ENCODE assay signal across 20 cellular contexts in the genomic region with DNA sequence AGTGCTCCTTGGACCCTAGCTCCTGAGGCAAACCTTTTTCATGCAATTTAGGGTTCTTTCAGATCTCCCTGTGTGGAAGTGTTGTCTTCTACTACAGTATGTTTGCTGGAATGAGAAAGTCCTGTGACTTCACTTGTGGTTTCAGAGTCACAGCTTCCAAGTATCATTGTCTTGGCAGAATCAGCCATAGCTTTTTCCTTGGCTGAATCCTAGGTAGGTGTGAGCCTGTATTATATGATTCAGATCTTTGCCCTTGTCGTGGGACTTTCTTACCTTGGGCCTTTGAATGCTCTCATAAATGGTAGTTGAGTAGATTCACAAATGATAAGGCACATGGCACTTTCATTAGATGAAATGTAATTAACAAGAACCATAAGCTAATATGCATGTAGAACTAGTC. TPM values are rescaled to one million over a fixed set of nuclear protein-coding genes. Genes with fewer than 3 reads are reported as not detected.
DNase-seq lines count a peak whose midpoint lies in the region; ATAC-seq, FAIRE-seq and TF ChIP-seq lines count a peak whose summit lies in the region.
"Had no signal": no experiment of that assay in that cellular context is flagged by ENCODE, and none has a peak within 500 bp of the region (broad histone marks: within the 10 kb centered on the region; RNA-seq: fewer than 3 reads in every experiment).

No MANE protein-coding gene starts in this region.

- H3K4me2 ChIP-seq in mammary epithelial cell (ENCODE audit: insufficient read depth, low read depth, low read length): no peak overlapping the region
- no peak overlapping the region for H3K4me2 ChIP-seq in keratinocyte (ENCODE audit: control insufficient read depth, extremely low read depth, insufficient read depth, low read depth, low read length)
- H3K4me2 ChIP-seq in mesendoderm (ENCODE audit: low read length): no peak overlapping the region

- H3K4me1 ChIP-seq in mammary epithelial cell (ENCODE audit: insufficient read depth, low read length) (peaks cover 9% of the 10 kb centered on the region), keratinocyte (ENCODE audit: control insufficient read depth, extremely low read depth, insufficient read depth, low read length) (peaks cover 7% of the 10 kb centered on the region), suprapubic skin (peaks cover 30% of the 10 kb centered on the region), mesendoderm (ENCODE audit: control insufficient read depth, low read depth, low read length) (no peaks in the 10 kb centered on the region)

- H3K9me3 ChIP-seq in mammary epithelial cell (replicated peaks; ENCODE audit: insufficient read depth, low read length): no peaks in the 10 kb centered on the region
- H3K9me3 ChIP-seq in keratinocyte (ENCODE audit: control insufficient read depth, low read depth, low read length): no peaks in the 10 kb centered on the region
- H3K9me3 ChIP-seq in suprapubic skin: no peaks in the 10 kb centered on the region

- no peaks in the 10 kb centered on the region for H3K36me3 ChIP-seq in mammary epithelial cell (ENCODE audit: insufficient read depth, low read length)
- no peaks in the 10 kb centered on the region for H3K36me3 ChIP-seq in keratinocyte (ENCODE audit: control insufficient read depth in 2 of 2, extremely low read depth in 1 of 2, insufficient read depth in 2 of 2, low read length in 2 of 2)
- H3K36me3 ChIP-seq in suprapubic skin: no peaks in the 10 kb centered on the region
- H3K36me3 ChIP-seq in mesendoderm (ENCODE audit: control insufficient read depth, insufficient read depth, low read length): no peaks in the 10 kb centered on the region

- in situ Hi-C loops in mammary epithelial cell (cut with MboI; ENCODE audit: low sequenced_read_pairs in 2 of 2): no loop called here

- no peak for TF ChIP-seq EP300 in suprapubic skin (IDR thresholded peaks at IDR 0.05)

- H4K5ac ChIP-seq in mesendoderm (ENCODE audit: low read length): no peak overlapping the region

- H3K4me3 ChIP-seq in mammary epithelial cell (replicated peaks in 1 of 3; ENCODE audit: insufficient read depth in 1 of 3, low read depth in 2 of 3, low read length in 3 of 3): no peak overlapping the region
- no peak overlapping the region for H3K4me3 ChIP-seq in keratinocyte (ENCODE audit: control insufficient read depth in 2 of 3, extremely low read depth in 1 of 3, insufficient read depth in 2 of 3, low read depth in 1 of 3, low read length in 3 of 3)
- H3K4me3 ChIP-seq in suprapubic skin: no peak overlapping the region
- H3K4me3 ChIP-seq in mesendoderm (ENCODE audit: low read length): no peak overlapping the region
- H3K4me3 ChIP-seq: GM12878 had no signal

- H4K20me1 ChIP-seq in mammary epithelial cell (ENCODE audit: insufficient read depth, low read length) (no peaks in the 10 kb centered on the region), keratinocyte (ENCODE audit: control insufficient read depth, extremely low read depth, insufficient read depth, low read length) (no peaks in the 10 kb centered on the region)

- dilution Hi-C loops in mammary epithelial cell (cut with HindIII; ENCODE audit: low sequenced_read_pairs) (no loop called here), keratinocyte (cut with MboI; ENCODE audit: extremely low pct_ligation_motif_present, low sequenced_read_pairs) (no loop called here)

- H3K27me3 ChIP-seq in mammary epithelial cell (ENCODE audit: insufficient read depth, low read length) (no peaks in the 10 kb centered on the region), keratinocyte (ENCODE audit: control insufficient read depth, extremely low read depth, insufficient read depth, low read length) (no peaks in the 10 kb centered on the region), suprapubic skin (no peaks in the 10 kb centered on the region), mesendoderm (ENCODE audit: insufficient read depth, low read length, poor library complexity) (no peaks in the 10 kb centered on the region)

- FAIRE-seq in keratinocyte (lab: Jason Lieb, UNC) (peak; percentile 23), D721Med (lab: Jason Lieb, UNC) (no peak)
- FAIRE-seq: G401.6, GM12878, islet of Langerhans had no signal

- no peak overlapping the region for H4K8ac ChIP-seq in mesendoderm (ENCODE audit: low read depth, low read length)

- no peak overlapping the region for H3K18ac ChIP-seq in mesendoderm (ENCODE audit: low read length)

- H3K79me1 ChIP-seq in mesendoderm (ENCODE audit: low read length): peaks cover 7% of the 10 kb centered on the region

- H2BK120ac ChIP-seq in mesendoderm (ENCODE audit: low read depth, low read length): no peak overlapping the region

- H3K4ac ChIP-seq in mesendoderm (ENCODE audit: low read depth, low read length): no peak overlapping the region

- intact Hi-C loops in mammary epithelial cell (cut with micrococcal nuclease): no loop called here

- no peaks in the 10 kb centered on the region for H3K9me1 ChIP-seq in keratinocyte (ENCODE audit: control insufficient read depth, extremely low read depth, insufficient read depth, low read length)

- no peak overlapping the region for H2AFZ ChIP-seq in mammary epithelial cell (ENCODE audit: low read depth, low read length)
- H2AFZ ChIP-seq in keratinocyte (ENCODE audit: control insufficient read depth, low read length): no peak overlapping the region

- BruUV-seq in mammary epithelial cell (replicated peaks; lab: Mats Ljungman, UMichigan): no TSS peak

- no peak overlapping the region for H2AK5ac ChIP-seq in mesendoderm (ENCODE audit: low read length)

- WGBS in mammary epithelial cell (ENCODE audit: low coverage, missing lambda C conversion rate): 0% methylated on average over 1 of the region's 1 CpG
- WGBS in suprapubic skin: 32% methylated on average over 1 of the region's 1 CpG
- no CpG with 5 or more reads among the region's 1 CpG for WGBS in mesendoderm (ENCODE audit: extremely low coverage, insufficient coverage, low lambda C conversion rate)

- no peak for TF ChIP-seq POLR2A in suprapubic skin (IDR thresholded peaks at IDR 0.05)

- H3K23ac ChIP-seq in mesendoderm (ENCODE audit: low read length): no peak overlapping the region

- CTCF ChIA-PET in mammary epithelial cell (lab: Charles Lee; ENCODE audit: low non-redundant PET): interaction anchor here (0.7 kb wide), 1 partner anchor 663 kb away, joined by 4 read pairs; no protein-coding TSS in a partner anchor

- no peak overlapping the region for H2BK15ac ChIP-seq in mesendoderm (replicated peaks; ENCODE audit: low read depth)

- peak; percentile 66 for DNase-seq in M059J (ENCODE audit: low read depth)
- peak; percentile 75 for DNase-seq in mammary epithelial cell
- no peak for DNase-seq in keratinocyte (ENCODE audit: low read depth, low spot score)
- no peak for DNase-seq in suprapubic skin (ENCODE audit: low spot score in 2 of 2)
- no peak for DNase-seq in NCI-H526 treated with DMSO at 0.1 percent for 48 hours (lab: John Stamatoyannopoulos, UW)
- no peak for DNase-seq in mesendoderm
- no peak for DNase-seq in D721Med (ENCODE audit: insufficient read length, low spot score)
- DNase-seq: activated CD8-positive, alpha-beta memory T cell treated with anti-CD3 and anti-CD28 coated beads, Interleukin-2, amount 50 U/mL, for 4 hours; IMR-90; midbrain; NCI-H187 treated with DMSO at 0.1 percent for 48 hours; NCI-H446; nucleus accumbens; stimulated activated CD4-positive, alpha-beta T cell treated with anti-CD3 and anti-CD28 coated beads, Interleukin-4, amount 100 ng/mL, for 1 hour; T-helper 9 cell had no signal

- ATAC-seq in GM18870 (IDR thresholded peaks at IDR 0.05; ENCODE audit: unreplicated experiment): no peak
- ATAC-seq: activated CD4-positive, CD25-positive, alpha-beta regulatory T cell treated with anti-CD3 and anti-CD28 coated beads, Interleukin-2, amount 50 U/mL, for 24 hours had no signal

- H2BK5ac ChIP-seq in mesendoderm (ENCODE audit: low read length): no peak overlapping the region

- H3K79me2 ChIP-seq in mammary epithelial cell (ENCODE audit: insufficient read depth, low read length) (peaks cover 91% of the 10 kb centered on the region), keratinocyte (ENCODE audit: control insufficient read depth, insufficient read depth, low read length) (peaks cover 67% of the 10 kb centered on the region), mesendoderm (ENCODE audit: control insufficient read depth, insufficient read depth, low read length) (peaks cover 7% of the 10 kb centered on the region)

- TF ChIP-seq CTCF in mammary epithelial cell (conservative IDR thresholded peaks at IDR 0.05 in 1 of 2, IDR thresholded peaks at IDR 0.05 in 1 of 2; ENCODE audit: extremely low read depth in 1 of 2, insufficient read depth in 1 of 2, low read depth in 1 of 2, low read length in 2 of 2) (no peak), keratinocyte (optimal IDR thresholded peaks at IDR 0.05 in 1 of 3, IDR thresholded peaks at IDR 0.05 in 1 of 3, conservative IDR thresholded peaks at IDR 0.05 in 1 of 3; ENCODE audit: extremely low read depth in 1 of 3, insufficient read depth in 2 of 3, low read length in 3 of 3) (no peak), suprapubic skin (IDR thresholded peaks at IDR 0.05) (no peak), D721Med (IDR thresholded peaks at IDR 0.05; ENCODE audit: insufficient read depth, missing control alignments) (no peak)

- H3K9ac ChIP-seq in mammary epithelial cell (ENCODE audit: insufficient read depth, low read length) (no peak overlapping the region), keratinocyte (ENCODE audit: control insufficient read depth, extremely low read depth, insufficient read depth, low read length) (no peak overlapping the region), mesendoderm (ENCODE audit: low read length) (no peak overlapping the region)

- no peak overlapping the region for H3K56ac ChIP-seq in mesendoderm (ENCODE audit: low read length)

- H3K27ac ChIP-seq in mammary epithelial cell (ENCODE audit: insufficient read depth, low read depth, low read length) (no peak overlapping the region), keratinocyte (ENCODE audit: control insufficient read depth, insufficient read depth, low read length) (no peak overlapping the region), suprapubic skin (peak overlapping the region; percentile 58), mesendoderm (ENCODE audit: low read depth, low read length) (no peak overlapping the region)

RNA-seq across cellular contexts. Expression of a gene that starts 16.5 kb away (rescaled TPM):
- total RNA-seq in M059J (2014; rRNA removed; shearing (Covaris generic)): 13.9 and 20.3 TPM in 2 replicates
- total RNA-seq in mammary epithelial cell (10 to 100 TPM; 34.7 to 58.2 TPM), suprapubic skin (10 to 100 TPM; 13.6 to 33.2 (median 22.2) TPM)
- polyA plus RNA-seq in mammary epithelial cell (10.1 TPM), keratinocyte (13.9 to 18.9 TPM (median 13.9 TPM) in 3 replicates)
- polyA minus RNA-seq in mammary epithelial cell (56.7 TPM), keratinocyte (9.4 to 28.2 TPM (median 16.1 TPM) in 3 replicates)
- 9.6 TPM for polyA plus RNA-seq in keratinocyte (2011; ENCODE audit: low read depth)
- polyA plus RNA-seq in keratinocyte (2011; cell fraction: cytosol; rRNA removed): 10.8 and 16.1 TPM in 2 replicates
- polyA plus RNA-seq in keratinocyte (2011; cell fraction: nucleus; rRNA removed): 23.0 and 24.5 TPM in 2 replicates
- polyA plus RNA-seq in keratinocyte (2012; ENCODE audit: low replicate concordance): 12.9 and 18.1 TPM in 2 replicates
- polyA minus RNA-seq in keratinocyte (2011; cell fraction: cytosol; rRNA and poly(A)+ RNA removed): 12.3 TPM
- polyA minus RNA-seq in keratinocyte (2011; cell fraction: nucleus; rRNA and poly(A)+ RNA removed): 20.3 and 40.6 TPM in 2 replicates
- polyA plus RNA-seq in mesendoderm (2013, experiment 1 of 2): 15.5 TPM
- polyA plus RNA-seq in mesendoderm (2013, experiment 2 of 2): 18.4 TPM

Comparison
In these comparisons a context has a peak if more than half of its experiments do, and no peak if none do; other contexts are left out.
1. DNase-seq: peak in M059J (single experiment) and mammary epithelial cell (single experiment); none in keratinocyte (single experiment), suprapubic skin (0 of 2), NCI-H526 treated with DMSO at 0.1 percent for 48 hours (single experiment), mesendoderm (single experiment) and D721Med (single experiment).